In genomic region chr17:39194985-39195524, GRCh38 we compare ENCODE assay signal across 1 cellular context.
TF ChIP-seq lines count a peak whose summit lies in the region.

No MANE protein-coding gene starts in this region.

TF ChIP-seq in SK-N-SH treated with all-trans-retinoic acid at 6 μM for 48 hours, 23 proteins besides CTCF, POLR2A, EP300 and RAD21 (continued from another document):
- no peak for TF ChIP-seq CSRNP3 (CRISPR knock-in tag; IDR thresholded peaks at IDR 0.05)
- TF ChIP-seq, protein P1, sequence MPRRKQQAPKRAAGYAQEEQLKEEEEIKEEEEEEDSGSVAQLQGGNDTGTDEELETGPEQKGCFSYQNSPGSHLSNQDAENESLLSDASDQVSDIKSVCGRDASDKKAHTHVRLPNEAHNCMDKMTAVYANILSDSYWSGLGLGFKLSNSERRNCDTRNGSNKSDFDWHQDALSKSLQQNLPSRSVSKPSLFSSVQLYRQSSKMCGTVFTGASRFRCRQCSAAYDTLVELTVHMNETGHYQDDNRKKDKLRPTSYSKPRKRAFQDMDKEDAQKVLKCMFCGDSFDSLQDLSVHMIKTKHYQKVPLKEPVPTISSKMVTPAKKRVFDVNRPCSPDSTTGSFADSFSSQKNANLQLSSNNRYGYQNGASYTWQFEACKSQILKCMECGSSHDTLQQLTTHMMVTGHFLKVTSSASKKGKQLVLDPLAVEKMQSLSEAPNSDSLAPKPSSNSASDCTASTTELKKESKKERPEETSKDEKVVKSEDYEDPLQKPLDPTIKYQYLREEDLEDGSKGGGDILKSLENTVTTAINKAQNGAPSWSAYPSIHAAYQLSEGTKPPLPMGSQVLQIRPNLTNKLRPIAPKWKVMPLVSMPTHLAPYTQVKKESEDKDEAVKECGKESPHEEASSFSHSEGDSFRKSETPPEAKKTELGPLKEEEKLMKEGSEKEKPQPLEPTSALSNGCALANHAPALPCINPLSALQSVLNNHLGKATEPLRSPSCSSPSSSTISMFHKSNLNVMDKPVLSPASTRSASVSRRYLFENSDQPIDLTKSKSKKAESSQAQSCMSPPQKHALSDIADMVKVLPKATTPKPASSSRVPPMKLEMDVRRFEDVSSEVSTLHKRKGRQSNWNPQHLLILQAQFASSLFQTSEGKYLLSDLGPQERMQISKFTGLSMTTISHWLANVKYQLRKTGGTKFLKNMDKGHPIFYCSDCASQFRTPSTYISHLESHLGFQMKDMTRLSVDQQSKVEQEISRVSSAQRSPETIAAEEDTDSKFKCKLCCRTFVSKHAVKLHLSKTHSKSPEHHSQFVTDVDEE (CRISPR knock-in tag; IDR thresholded peaks at IDR 0.05), result no peak
- TF ChIP-seq PPARA (CRISPR knock-in tag; IDR thresholded peaks at IDR 0.05; ENCODE audit: borderline replicate concordance), result no peak
